24 cellular contexts compared by ENCODE assay signal in the genomic region with DNA sequence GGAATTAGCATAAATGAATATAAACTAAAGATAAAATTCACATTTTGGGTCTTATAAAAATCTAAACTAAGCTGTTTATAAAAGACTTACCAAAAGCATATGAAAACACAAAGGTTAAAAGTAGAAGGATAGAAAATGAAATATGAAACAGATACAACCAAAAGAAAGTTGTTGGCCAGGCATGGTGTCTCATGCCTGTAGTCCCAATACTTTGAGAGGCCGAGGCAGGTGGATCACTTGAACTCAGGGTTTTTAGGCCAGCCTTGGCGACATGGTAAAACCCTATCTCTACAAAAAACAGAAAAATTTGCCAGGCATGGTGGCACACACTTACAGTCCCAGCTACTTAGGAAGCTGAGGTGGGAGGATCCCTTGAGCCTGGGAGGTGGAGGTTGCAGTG. TPM values are rescaled to one million over a fixed set of nuclear protein-coding genes. Genes with fewer than 3 reads are reported as not detected.
"Had no signal": no experiment of that assay in that cellular context is flagged by ENCODE, and none has a peak within 500 bp of the region (broad histone marks: within the 10 kb centered on the region; RNA-seq: fewer than 3 reads in every experiment).

No MANE protein-coding gene starts in this region.

- H3K4me3 ChIP-seq: colonic mucosa, coronary artery, dorsolateral prefrontal cortex, esophagus muscularis mucosa, esophagus squamous epithelium, gastrocnemius medialis, gastroesophageal sphincter, heart left ventricle, heart right ventricle had no signal

- H3K4me1 ChIP-seq: colonic mucosa, esophagus muscularis mucosa, esophagus squamous epithelium, foreskin keratinocyte, gastrocnemius medialis, gastroesophageal sphincter, heart left ventricle, heart right ventricle had no signal

- H3K27me3 ChIP-seq: colonic mucosa, esophagus muscularis mucosa, gastrocnemius medialis, gastroesophageal sphincter had no signal

- DNase-seq: colonic mucosa; cortex of kidney; dermis blood vessel endothelial cell; dorsolateral prefrontal cortex; effector CD4-positive, alpha-beta T cell; effector CD8-positive, alpha-beta T cell; effector memory CD4-positive, alpha-beta T cell; effector memory CD8-positive, alpha-beta T cell; endodermal cell; erythroblast; esophagus squamous epithelium; foreskin fibroblast; foreskin keratinocyte; foreskin melanocyte; gastrocnemius medialis; glutamatergic neuron; head of caudate nucleus; heart left ventricle; heart right ventricle had no signal

- H3K27ac ChIP-seq: colonic mucosa, coronary artery, dorsolateral prefrontal cortex, epithelial cell of prostate, esophagus muscularis mucosa, esophagus squamous epithelium, foreskin keratinocyte, gastrocnemius medialis, gastroesophageal sphincter, heart left ventricle, heart right ventricle had no signal

- H3K9me3 ChIP-seq: colonic mucosa, esophagus squamous epithelium, gastrocnemius medialis had no signal

- ATAC-seq: effector memory CD8-positive, alpha-beta T cell; esophagus mucosa; foreskin keratinocyte; gastrocnemius medialis; gastroesophageal sphincter; heart left ventricle; heart right ventricle had no signal

- H3K36me3 ChIP-seq: colonic mucosa, esophagus muscularis mucosa, esophagus squamous epithelium, gastrocnemius medialis, gastroesophageal sphincter, heart left ventricle, heart right ventricle had no signal

RNA-seq across cellular contexts. Expression of a gene that starts 51.0 kb away (rescaled TPM):
- polyA plus RNA-seq: foreskin keratinocyte had no signal
